ENCODE assay signal across 21 cellular contexts in genomic region chr3:134644731-134645514, GRCh38. TPM values are rescaled to one million over a fixed set of nuclear protein-coding genes. Genes with fewer than 3 reads are reported as not detected.
DNase-seq lines count a peak whose midpoint lies in the region; ATAC-seq and TF ChIP-seq lines count a peak whose summit lies in the region.
"Had no signal": no experiment of that assay in that cellular context is flagged by ENCODE, and none has a peak within 500 bp of the region (broad histone marks: within the 10 kb centered on the region; RNA-seq: fewer than 3 reads in every experiment).

No MANE protein-coding gene starts in this region.

- H3K4me1 ChIP-seq in mucosa of descending colon (ENCODE audit: low read depth), result no peaks in the 10 kb centered on the region
- H3K4me1 ChIP-seq: Caco-2 had no signal

- no peaks in the 10 kb centered on the region for H3K4me1 Mint-ChIP-seq in T-cell
- H3K4me1 Mint-ChIP-seq: stimulated activated naive B cell treated with anti-CD40 and anti-IgM and Interleukin-4, amounts not matched to agents 10 μg/mL and 1 μg/mL and 100 μg/mL, for 72 hours had no signal

- no peak overlapping the region for H3K27ac Mint-ChIP-seq in T-cell
- H3K27ac Mint-ChIP-seq: activated T-helper 1 cell treated with anti-CD3 and anti-CD28 coated beads, Interleukin-12 subunit alpha, Interleukin-12 subunit beta, Interleukin-2, Interleukin-4 antibody, amounts not matched to agents 30 ng/mL and 10 ng/mL and 1 ng/mL, durations not matched to agents 14 hours and 24 hours and 36 hours; HFFc6; nephron; stimulated activated naive B cell treated with anti-CD40 and anti-IgM and Interleukin-4, amounts not matched to agents 10 μg/mL and 1 μg/mL and 100 μg/mL, for 72 hours had no signal

- no peaks in the 10 kb centered on the region for H3K9me3 ChIP-seq in mucosa of descending colon
- H3K9me3 ChIP-seq: Caco-2 had no signal

- POLR2A ChIA-PET in T-cell (lab: Charles Lee), result no interaction called here

- H3K36me3 ChIP-seq in mucosa of descending colon (ENCODE audit: low read depth), result no peaks in the 10 kb centered on the region

- no peak overlapping the region for H3K4me3 Mint-ChIP-seq in T-cell
- H3K4me3 Mint-ChIP-seq: activated T-helper 1 cell treated with anti-CD3 and anti-CD28 coated beads, Interleukin-12 subunit alpha, Interleukin-12 subunit beta, Interleukin-2, Interleukin-4 antibody, amounts not matched to agents 30 ng/mL and 10 ng/mL and 1 ng/mL, durations not matched to agents 14 hours and 24 hours and 36 hours; HFFc6; nephron; stimulated activated naive B cell treated with anti-CD40 and anti-IgM and Interleukin-4, amounts not matched to agents 10 μg/mL and 1 μg/mL and 100 μg/mL, for 72 hours had no signal

- ATAC-seq in mucosa of descending colon (peak; percentile 54), HG02981 (IDR thresholded peaks at IDR 0.05; ENCODE audit: unreplicated experiment) (no peak), GM21619 (IDR thresholded peaks at IDR 0.05; ENCODE audit: unreplicated experiment) (no peak), HG02588 (IDR thresholded peaks at IDR 0.05; ENCODE audit: unreplicated experiment) (no peak), T-cell (replicated peaks in 1 of 4) (no peak)
- ATAC-seq: esophagus mucosa; sciatic nerve; stimulated activated naive B cell treated with anti-CD40 and anti-IgM and Interleukin-4, amounts not matched to agents 10 μg/mL and 1 μg/mL and 100 μg/mL, for 72 hours had no signal

- H3K36me3 Mint-ChIP-seq in T-cell, result no peaks in the 10 kb centered on the region
- H3K36me3 Mint-ChIP-seq: stimulated activated naive B cell treated with anti-CD40 and anti-IgM and Interleukin-4, amounts not matched to agents 10 μg/mL and 1 μg/mL and 100 μg/mL, for 72 hours had no signal

- intact Hi-C loops in mucosa of descending colon (cut with DNase I, micrococcal nuclease), result no loop called here

- CTCF ChIA-PET in T-cell (lab: Charles Lee), result no interaction called here

- H3K27ac ChIP-seq in coronary artery, result no peak overlapping the region
- H3K27ac ChIP-seq: HL-60 had no signal

- H3K4me3 ChIP-seq in coronary artery, result no peak overlapping the region
- no peak overlapping the region for H3K4me3 ChIP-seq in mucosa of descending colon

- DNase-seq in D341Med (ENCODE audit: low spot score) (peak; percentile 43), M059J (ENCODE audit: low read depth) (peak; percentile 26), coronary artery (ENCODE audit: low spot score) (peak; percentile 68), mucosa of descending colon (no peak), T-cell (no peak)
- DNase-seq: activated CD4-positive, alpha-beta T cell treated with anti-CD3 and anti-CD28 coated beads, Interleukin-2, amount 50 U/mL, for 1 hour; Caco-2; HFFc6; hippocampal formation; Karpas-422; NCI-H1694 treated with DMSO at 0.1 percent for 48 hours; stimulated activated naive B cell treated with anti-CD40 and anti-IgM and Interleukin-4, amounts not matched to agents 10 μg/mL and 1 μg/mL and 100 μg/mL, for 72 hours; T1000 had no signal

- H3K27me3 Mint-ChIP-seq in T-cell, result peaks cover 8 to 9% of the 10 kb centered on the region in 2 donors

- TF ChIP-seq CTCF in coronary artery (IDR thresholded peaks at IDR 0.05) (no peak), mucosa of descending colon (IDR thresholded peaks at IDR 0.05) (no peak)

- H3K9me3 Mint-ChIP-seq in T-cell, result no peaks in the 10 kb centered on the region
- H3K9me3 Mint-ChIP-seq: activated T-helper 1 cell treated with anti-CD3 and anti-CD28 coated beads, Interleukin-12 subunit alpha, Interleukin-12 subunit beta, Interleukin-2, Interleukin-4 antibody, amounts not matched to agents 30 ng/mL and 10 ng/mL and 1 ng/mL, durations not matched to agents 14 hours and 24 hours and 36 hours; HFFc6; nephron; stimulated activated naive B cell treated with anti-CD40 and anti-IgM and Interleukin-4, amounts not matched to agents 10 μg/mL and 1 μg/mL and 100 μg/mL, for 72 hours had no signal

RNA-seq across cellular contexts. Expression of gene KY, which starts 5.9 kb away (rescaled TPM):
- 0.66 and 0.76 TPM in 2 replicates for total RNA-seq in M059J (2014; rRNA removed; shearing (Covaris generic))
- total RNA-seq in mucosa of descending colon, result 1 to 10 TPM in 1 of 3 donors, under 1 TPM in 2; 0.14 to 3.7 (median 0.14) TPM
- total RNA-seq in T-cell, result not detected
- total RNA-seq: activated T-helper 1 cell treated with anti-CD3 and anti-CD28 coated beads, Interleukin-12 subunit alpha, Interleukin-12 subunit beta, Interleukin-2, Interleukin-4 antibody, amounts not matched to agents 30 ng/mL and 10 ng/mL and 1 ng/mL, durations not matched to agents 14 hours and 24 hours and 36 hours; Caco-2; esophagus mucosa had no signal

Comparison
In these comparisons a context has a peak if more than half of its experiments do, and no peak if none do; other contexts are left out.
1. DNase-seq: peak in D341Med (single experiment), M059J (single experiment) and coronary artery (single experiment); none in mucosa of descending colon (0 of 3) and T-cell (0 of 34).